Comparison of ENCODE assay signal across 18 cellular contexts in genomic region chr3:145892869-145893268, GRCh38.
DNase-seq lines count a peak whose midpoint lies in the region; ATAC-seq and TF ChIP-seq lines count a peak whose summit lies in the region.
"Had no signal": no experiment of that assay in that cellular context is flagged by ENCODE, and none has a peak within 500 bp of the region (broad histone marks: within the 10 kb centered on the region; RNA-seq: fewer than 3 reads in every experiment).

No MANE protein-coding gene starts in this region.

- H3K4me2 ChIP-seq in GM23248 (ENCODE audit: unreplicated experiment) (no peak overlapping the region), PC-3 (ENCODE audit: low read length) (peak overlapping the region; percentile 15; the same call in 1 of the 2 replicates)
- H3K4me2 ChIP-seq: A549 had no signal

- intact Hi-C loops in PC-3 (cut with micrococcal nuclease), result no loop called here

- H3K9me2 ChIP-seq in GM23248 (ENCODE audit: insufficient read depth) (no peaks in the 10 kb centered on the region), PC-3 (replicated peaks; ENCODE audit: low read length) (no peaks in the 10 kb centered on the region)

- in situ Hi-C loops in GM23248 (cut with MboI), result no loop called here

- no peaks in the 10 kb centered on the region for H3F3A ChIP-seq in GM23248 (ENCODE audit: insufficient read depth)
- H3F3A ChIP-seq in PC-3 (ENCODE audit: low read length, unreplicated experiment), result no peaks in the 10 kb centered on the region

- H3K36me3 ChIP-seq in GM23248 (ENCODE audit: low read depth) (no peaks in the 10 kb centered on the region), PC-3 (ENCODE audit: low read depth, low read length) (no peaks in the 10 kb centered on the region)
- H3K36me3 ChIP-seq: HAP-1 had no signal

- H3K9me3 ChIP-seq in GM23248 (ENCODE audit: low read depth) (no peaks in the 10 kb centered on the region), PC-3 (ENCODE audit: low read length) (no peaks in the 10 kb centered on the region)
- H3K9me3 ChIP-seq: A549, HAP-1 had no signal

- H3K4me1 ChIP-seq in GM23248 (ENCODE audit: insufficient read depth), result no peaks in the 10 kb centered on the region
- H3K4me1 ChIP-seq in PC-3 (ENCODE audit: insufficient read depth, low read length), result no peaks in the 10 kb centered on the region
- H3K4me1 ChIP-seq: A549 had no signal

- H3K27ac ChIP-seq in GM23248, result no peak overlapping the region
- no peak overlapping the region for H3K27ac ChIP-seq in PC-3 (ENCODE audit: low read length)
- H3K27ac ChIP-seq: A549 had no signal

- H3K79me2 ChIP-seq in GM23248 (ENCODE audit: insufficient read depth) (no peaks in the 10 kb centered on the region), PC-3 (ENCODE audit: low read length) (no peaks in the 10 kb centered on the region)

- no TSS peak for BruUV-seq in PC-3 (replicated peaks; lab: Mats Ljungman, UMichigan)

- 51 to 57% methylated on average over 3 of the region's 3 CpGs for WGBS in GM23248 (ENCODE audit: low coverage in 1 of 2, low lambda C conversion rate in 2 of 2, missing lambda C conversion rate in 2 of 2), 2 experiments

- H2AFZ ChIP-seq in GM23248 (peak overlapping the region; percentile 13; the same call in 1 of the 2 replicates), PC-3 (ENCODE audit: low read length) (no peak overlapping the region)

- H3K27me3 ChIP-seq in GM23248 (replicated peaks; ENCODE audit: insufficient read depth), result no peaks in the 10 kb centered on the region
- no peaks in the 10 kb centered on the region for H3K27me3 ChIP-seq in PC-3 (ENCODE audit: low read length)

- H4K20me1 ChIP-seq in GM23248 (ENCODE audit: insufficient read depth) (no peaks in the 10 kb centered on the region), PC-3 (ENCODE audit: low read length) (no peaks in the 10 kb centered on the region)

- POLR2A ChIA-PET in PC-3 (lab: Charles Lee; ENCODE audit: unreplicated experiment), result no interaction called here

- DNase-seq in NCI-H2081 (lab: John Stamatoyannopoulos, UW), result peak; percentile 38 to 64
- no peak for DNase-seq in NCI-H2081 treated with DMSO at 0.1 percent for 48 hours (lab: John Stamatoyannopoulos, UW)
- DNase-seq in GM23248, result no peak
- peak; percentile 23 for DNase-seq in NCI-H69 (lab: John Stamatoyannopoulos, UW)
- no peak for DNase-seq in PC-3
- no peak for DNase-seq in activated CD8-positive, alpha-beta memory T cell treated with anti-CD3 and anti-CD28 coated beads for 24 hours
- no peak for DNase-seq in NOMO-1 (lab: John Stamatoyannopoulos, UW; ENCODE audit: unreplicated experiment in 2 of 2)
- no peak for DNase-seq in activated CD4-positive, CD25-positive, alpha-beta regulatory T cell (lab: John Stamatoyannopoulos, UW)
- DNase-seq: 8988T; C1 segment of cervical spinal cord; Calu3; CD4-positive, alpha-beta memory T cell; COR-L47; DMS53; DMS79 treated with DMSO at 0.1 percent for 48 hours; GF-D8 had no signal

- no peak overlapping the region for H3K9ac ChIP-seq in GM23248
- H3K9ac ChIP-seq in PC-3 (ENCODE audit: low read length), result no peak overlapping the region

- no peak for ATAC-seq in PC-3
- ATAC-seq: A549 had no signal

- CTCF ChIA-PET in PC-3 (lab: Charles Lee), result no interaction called here

- no peak overlapping the region for H3K4me3 ChIP-seq in GM23248
- H3K4me3 ChIP-seq in PC-3 (ENCODE audit: low read length), result no peak overlapping the region
- H3K4me3 ChIP-seq: A549, HAP-1 had no signal

- no peak for TF ChIP-seq CTCF in PC-3 (conservative IDR thresholded peaks at IDR 0.05; ENCODE audit: low read depth, low read length)

Comparison
In these comparisons a context has a peak if more than half of its experiments do, and no peak if none do; other contexts are left out.
1. DNase-seq: peak in NCI-H2081 (2 of 2) and NCI-H69 (single experiment); none in NCI-H2081 treated with DMSO at 0.1 percent for 48 hours (single experiment), GM23248 (single experiment), PC-3 (single experiment), activated CD8-positive, alpha-beta memory T cell treated with anti-CD3 and anti-CD28 coated beads for 24 hours (single experiment), NOMO-1 (0 of 2) and activated CD4-positive, CD25-positive, alpha-beta regulatory T cell (0 of 4).